18 cellular contexts compared by ENCODE assay signal in genomic region chr12:122474324-122474716, GRCh38. TPM values are rescaled to one million over a fixed set of nuclear protein-coding genes. Genes with fewer than 3 reads are reported as not detected.
DNase-seq lines count a peak whose midpoint lies in the region; ATAC-seq and TF ChIP-seq lines count a peak whose summit lies in the region.
"Had no signal": no experiment of that assay in that cellular context is flagged by ENCODE, and none has a peak within 500 bp of the region (broad histone marks: within the 10 kb centered on the region; RNA-seq: fewer than 3 reads in every experiment).

No MANE protein-coding gene starts in this region.

- no peaks in the 10 kb centered on the region for H3K27me3 Mint-ChIP-seq in chondrocyte (ENCODE audit: low read depth)
- no peaks in the 10 kb centered on the region for H3K27me3 Mint-ChIP-seq in stimulated activated naive CD8-positive, alpha-beta T cell treated with anti-CD3 and anti-CD28 coated beads, Interleukin-15, amount 100 ng/mL, for 72 hours
- no peaks in the 10 kb centered on the region for H3K27me3 Mint-ChIP-seq in CD8-positive, alpha-beta memory T cell
- H3K27me3 Mint-ChIP-seq: activated CD4-positive, alpha-beta T cell treated with anti-CD3 and anti-CD28 coated beads for 36 hours; CD4-positive, alpha-beta T cell had no signal

- no peak overlapping the region for H3K4me3 Mint-ChIP-seq in chondrocyte (ENCODE audit: unreplicated experiment)
- H3K4me3 Mint-ChIP-seq in stimulated activated naive CD8-positive, alpha-beta T cell treated with anti-CD3 and anti-CD28 coated beads, Interleukin-15, amount 100 ng/mL, for 72 hours = peak overlapping the region; percentile 58 to 69
- no peak overlapping the region for H3K4me3 Mint-ChIP-seq in CD8-positive, alpha-beta memory T cell
- H3K4me3 Mint-ChIP-seq: activated CD4-positive, alpha-beta T cell treated with anti-CD3 and anti-CD28 coated beads for 36 hours; CD4-positive, alpha-beta T cell; natural killer cell had no signal

- CTCF ChIA-PET in RWPE1 (lab: Yijun Ruan, JAX) = interaction anchor here (0.6 to 2.1 kb wide), 4 partner anchors 18 to 108 kb away, joined by 3 to 18 read pairs (median 4); no protein-coding TSS in a partner anchor
- CTCF ChIA-PET in CD8-positive, alpha-beta memory T cell (lab: Charles Lee) = interaction anchor here (1.1 to 9.9 kb wide), 2 partner anchors 51 to 75 kb away, joined by 3 to 152 read pairs; no protein-coding TSS in a partner anchor

- H3K4me3 ChIP-seq in CD8-positive, alpha-beta memory T cell (ENCODE audit: low read length) = no peak overlapping the region

- H3K27ac ChIP-seq in RWPE1 = peak overlapping the region; percentile 61
- H3K27ac ChIP-seq in CD8-positive, alpha-beta memory T cell (ENCODE audit: low read depth, low read length) = no peak overlapping the region

- POLR2A ChIA-PET in RWPE1 (lab: Yijun Ruan, JAX; ENCODE audit: low non-redundant PET) = interaction anchor here (0.9 kb wide), 1 partner anchor 74 kb away, joined by 4 read pairs; no protein-coding TSS in a partner anchor
- POLR2A ChIA-PET in CD8-positive, alpha-beta memory T cell (lab: Charles Lee) = no interaction called here

- peaks cover 35% of the 10 kb centered on the region for H3K36me3 ChIP-seq in CD8-positive, alpha-beta memory T cell (ENCODE audit: insufficient read depth, low read length)

- H3K36me3 Mint-ChIP-seq in activated naive CD4-positive, alpha-beta T cell treated with anti-CD3 and anti-CD28 coated beads, Interleukin-2, amount 50 U/mL, for 72 hours = peaks cover 20 to 42% of the 10 kb centered on the region in 2 donors
- peaks cover 37% of the 10 kb centered on the region for H3K36me3 Mint-ChIP-seq in chondrocyte (ENCODE audit: low read depth)
- H3K36me3 Mint-ChIP-seq in CD8-positive, alpha-beta memory T cell = peaks cover 16 to 58% (median 26%) of the 10 kb centered on the region in 3 donors

- peak overlapping the region in 1 of 2 donors; percentile 63 for H3K27ac Mint-ChIP-seq in activated naive CD4-positive, alpha-beta T cell treated with anti-CD3 and anti-CD28 coated beads, Interleukin-2, amount 50 U/mL, for 72 hours
- peak overlapping the region; percentile 20 for H3K27ac Mint-ChIP-seq in chondrocyte (ENCODE audit: unreplicated experiment)
- peak overlapping the region in 1 of 2 donors; percentile 23 for H3K27ac Mint-ChIP-seq in stimulated activated naive CD8-positive, alpha-beta T cell treated with anti-CD3 and anti-CD28 coated beads, Interleukin-15, amount 100 ng/mL, for 72 hours
- peak overlapping the region in 3 of 8 donors; percentile 10 to 86 (median 45) for H3K27ac Mint-ChIP-seq in CD8-positive, alpha-beta memory T cell
- H3K27ac Mint-ChIP-seq: activated CD4-positive, alpha-beta T cell treated with anti-CD3 and anti-CD28 coated beads for 36 hours; CD4-positive, alpha-beta T cell; natural killer cell had no signal

- DNase-seq in activated naive CD4-positive, alpha-beta T cell treated with anti-CD3 and anti-CD28 coated beads, Interleukin-2, amount 50 U/mL, for 72 hours (ENCODE audit: low spot score in 2 of 2) = no peak
- no peak for DNase-seq in activated naive CD4-positive, alpha-beta T cell (lab: John Stamatoyannopoulos, UW)
- DNase-seq in RWPE1 (ENCODE audit: low spot score) = no peak
- DNase-seq in chondrocyte (ENCODE audit: low spot score) = no peak
- DNase-seq in stimulated activated naive CD8-positive, alpha-beta T cell treated with anti-CD3 and anti-CD28 coated beads, Interleukin-15, amount 100 ng/mL, for 72 hours = no peak
- DNase-seq in AML-193 (lab: John Stamatoyannopoulos, UW) = no peak
- DNase-seq in CD8-positive, alpha-beta memory T cell = no peak
- DNase-seq: ACHN; CD4-positive, alpha-beta T cell; DMS79 treated with DMSO at 0.1 percent for 48 hours; foreskin melanocyte; KG1; natural killer cell; NCI-H187 treated with DMSO at 0.1 percent for 48 hours; NK-92 treated with Interleukin-12 subunit alpha and Interleukin-12 subunit beta, amount 100 ng/mL, for 24 hours; substantia nigra had no signal

- H3K4me1 Mint-ChIP-seq in chondrocyte (ENCODE audit: low read depth) = peaks cover 14% of the 10 kb centered on the region
- H3K4me1 Mint-ChIP-seq in stimulated activated naive CD8-positive, alpha-beta T cell treated with anti-CD3 and anti-CD28 coated beads, Interleukin-15, amount 100 ng/mL, for 72 hours = peaks cover 31% of the 10 kb centered on the region
- peaks cover 1 to 12% (median 10%) of the 10 kb centered on the region in 3 donors for H3K4me1 Mint-ChIP-seq in CD8-positive, alpha-beta memory T cell

- H3K4me1 ChIP-seq in CD8-positive, alpha-beta memory T cell (ENCODE audit: insufficient read depth, low read length) = no peaks in the 10 kb centered on the region

- no peaks in the 10 kb centered on the region for H3K9me3 Mint-ChIP-seq in activated naive CD4-positive, alpha-beta T cell treated with anti-CD3 and anti-CD28 coated beads, Interleukin-2, amount 50 U/mL, for 72 hours
- H3K9me3 Mint-ChIP-seq in chondrocyte (ENCODE audit: low read depth) = no peaks in the 10 kb centered on the region
- H3K9me3 Mint-ChIP-seq in stimulated activated naive CD8-positive, alpha-beta T cell treated with anti-CD3 and anti-CD28 coated beads, Interleukin-15, amount 100 ng/mL, for 72 hours = no peaks in the 10 kb centered on the region
- H3K9me3 Mint-ChIP-seq in CD8-positive, alpha-beta memory T cell = no peaks in the 10 kb centered on the region
- H3K9me3 Mint-ChIP-seq: CD4-positive, alpha-beta T cell; natural killer cell had no signal

- ATAC-seq in activated naive CD4-positive, alpha-beta T cell treated with anti-CD3 and anti-CD28 coated beads, Interleukin-2, amount 50 U/mL, for 72 hours = peak; percentile 11 to 21
- no peak for ATAC-seq in stimulated activated naive CD8-positive, alpha-beta T cell treated with anti-CD3 and anti-CD28 coated beads, Interleukin-15, amount 100 ng/mL, for 72 hours
- no peak for ATAC-seq in HG03469 (IDR thresholded peaks at IDR 0.05; ENCODE audit: unreplicated experiment)
- ATAC-seq: natural killer cell had no signal

- H3K27me3 ChIP-seq in CD8-positive, alpha-beta memory T cell (ENCODE audit: insufficient read depth, low read length, poor library complexity, severe bottlenecking) = no peaks in the 10 kb centered on the region

- TF ChIP-seq CTCF in RWPE1 (conservative IDR thresholded peaks at IDR 0.05; ENCODE audit: low read depth) = no peak
- TF ChIP-seq CTCF in chondrocyte (IDR thresholded peaks at IDR 0.05) = no peak

- H3K9me3 ChIP-seq in CD8-positive, alpha-beta memory T cell (ENCODE audit: low read length) = no peaks in the 10 kb centered on the region

RNA-seq across cellular contexts. Expression of gene ZCCHC8, which starts 26.4 kb away (rescaled TPM):
- total RNA-seq in activated naive CD4-positive, alpha-beta T cell treated with anti-CD3 and anti-CD28 coated beads, Interleukin-2, amount 50 U/mL, for 72 hours = 10 to 100 TPM; 36.7 to 46.2 TPM
- 16.8 to 21.8 TPM (median 20.2 TPM) in 3 replicates for total RNA-seq in chondrocyte
- 10 to 100 TPM; 32.1 to 33.7 TPM for total RNA-seq in CD8-positive, alpha-beta memory T cell
- polyA plus RNA-seq in CD8-positive, alpha-beta memory T cell = 12.1 TPM

RNA-seq across cellular contexts. Expression of gene CLIP1, which starts 51.9 kb away (rescaled TPM):
- total RNA-seq in activated naive CD4-positive, alpha-beta T cell treated with anti-CD3 and anti-CD28 coated beads, Interleukin-2, amount 50 U/mL, for 72 hours = 10 to 100 TPM; 40.7 to 69.0 TPM
- 74.1 to 101 TPM (median 94.7 TPM) in 3 replicates for total RNA-seq in chondrocyte
- 10 to 100 TPM; 43.9 to 48.2 TPM for total RNA-seq in CD8-positive, alpha-beta memory T cell
- 27.3 TPM for polyA plus RNA-seq in CD8-positive, alpha-beta memory T cell

RNA-seq across cellular contexts. Expression of gene RSRC2, which starts 52.4 kb away (rescaled TPM):
- total RNA-seq in activated naive CD4-positive, alpha-beta T cell treated with anti-CD3 and anti-CD28 coated beads, Interleukin-2, amount 50 U/mL, for 72 hours = 100 to 1,000 TPM; 115 to 135 TPM
- 50.7 to 61.5 TPM (median 51.0 TPM) in 3 replicates for total RNA-seq in chondrocyte
- total RNA-seq in CD8-positive, alpha-beta memory T cell = 10 to 100 TPM; 84.3 to 87.1 TPM
- polyA plus RNA-seq in CD8-positive, alpha-beta memory T cell = 40.3 TPM

RNA-seq across cellular contexts. Expression of gene KNTC1, which starts 52.7 kb away (rescaled TPM):
- total RNA-seq in activated naive CD4-positive, alpha-beta T cell treated with anti-CD3 and anti-CD28 coated beads, Interleukin-2, amount 50 U/mL, for 72 hours = 100 to 1,000 TPM; 163 to 199 TPM
- 9.2 to 22.6 TPM (median 11.8 TPM) in 3 replicates for total RNA-seq in chondrocyte
- total RNA-seq in CD8-positive, alpha-beta memory T cell = 10 to 100 TPM; 66.0 to 69.6 TPM
- 3.8 TPM for polyA plus RNA-seq in CD8-positive, alpha-beta memory T cell

Comparison
In these comparisons a context has a peak if more than half of its experiments do, and no peak if none do; other contexts are left out.
1. ATAC-seq: peak in activated naive CD4-positive, alpha-beta T cell treated with anti-CD3 and anti-CD28 coated beads, Interleukin-2, amount 50 U/mL, for 72 hours (2 of 2); none in stimulated activated naive CD8-positive, alpha-beta T cell treated with anti-CD3 and anti-CD28 coated beads, Interleukin-15, amount 100 ng/mL, for 72 hours (single experiment) and HG03469 (single experiment).
2. H3K4me3 Mint-ChIP-seq: peak in stimulated activated naive CD8-positive, alpha-beta T cell treated with anti-CD3 and anti-CD28 coated beads, Interleukin-15, amount 100 ng/mL, for 72 hours (2 of 2); none in chondrocyte (single experiment) and CD8-positive, alpha-beta memory T cell (0 of 7).